In the genomic region with DNA sequence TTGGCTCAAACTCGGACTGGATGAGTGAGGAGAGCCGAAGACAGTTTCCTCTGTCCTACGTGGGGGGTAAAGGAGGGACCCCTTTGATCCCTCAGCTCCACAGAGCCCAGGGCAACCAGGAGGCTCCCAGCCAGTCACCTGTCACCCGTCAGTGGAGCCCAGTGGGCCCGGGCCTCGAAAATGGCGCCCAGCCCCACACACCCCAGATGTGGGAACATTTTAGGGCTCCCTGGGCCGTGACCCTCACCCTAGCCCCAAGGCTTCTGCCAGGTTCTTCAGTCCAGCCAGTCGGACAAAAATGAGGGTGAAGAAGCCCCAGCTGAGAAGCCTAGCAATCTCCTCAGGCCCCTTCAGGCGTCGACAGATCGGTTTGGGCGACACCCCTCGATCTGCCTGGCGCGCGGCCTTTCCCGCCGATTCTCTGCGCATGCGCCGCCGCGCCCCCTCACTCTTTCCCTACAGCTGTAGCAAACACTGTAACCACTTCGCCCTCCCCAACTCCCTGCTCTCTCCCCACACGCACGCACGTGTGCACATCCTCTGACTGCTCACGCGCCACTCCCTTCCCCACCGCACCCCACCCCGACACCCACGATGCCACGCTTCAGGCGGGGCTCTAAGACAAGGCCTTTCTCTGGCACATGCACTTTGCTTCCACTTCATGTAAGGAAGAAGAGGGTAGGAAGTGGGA, we compare ENCODE assay signal across 1 cellular context.
TF ChIP-seq lines count a peak whose summit lies in the region.

Gene SLC6A16 (minus strand): TSS at position 391 of the 691 bp plus-strand sequence. CDS start 13,844 bp downstream, outside the sequence.

TF ChIP-seq in K562, 482 proteins besides CTCF, POLR2A, EP300 and RAD21:
- TF ChIP-seq FOXJ3 (CRISPR knock-in tag; IDR thresholded peaks at IDR 0.05) (no peak), MLLT1 (IDR thresholded peaks at IDR 0.05) (peak in 1 of 2 experiments; percentile 79; a peak in 2 of 4 replicates), GATAD2A (IDR thresholded peaks at IDR 0.05) (no peak), ZNF408 (CRISPR knock-in tag; IDR thresholded peaks at IDR 0.05; ENCODE audit: low read depth) (no peak), SMC3 (conservative IDR thresholded peaks at IDR 0.05; ENCODE audit: insufficient read depth, low read depth, low read length) (no peak), DIDO1 (tag; IDR thresholded peaks at IDR 0.05; ENCODE audit: low read depth) (no peak), ZC3H11A (IDR thresholded peaks at IDR 0.05; ENCODE audit: low read depth, low read length) (no peak), MAX (CRISPR knock-in tag; IDR thresholded peaks at IDR 0.05) (0 out of 2 replicates have a peak, but pooled peaks have one; percentile 21), PML (IDR thresholded peaks at IDR 0.05; ENCODE audit: low read length) (no peak)
- TF ChIP-seq, protein P1, sequence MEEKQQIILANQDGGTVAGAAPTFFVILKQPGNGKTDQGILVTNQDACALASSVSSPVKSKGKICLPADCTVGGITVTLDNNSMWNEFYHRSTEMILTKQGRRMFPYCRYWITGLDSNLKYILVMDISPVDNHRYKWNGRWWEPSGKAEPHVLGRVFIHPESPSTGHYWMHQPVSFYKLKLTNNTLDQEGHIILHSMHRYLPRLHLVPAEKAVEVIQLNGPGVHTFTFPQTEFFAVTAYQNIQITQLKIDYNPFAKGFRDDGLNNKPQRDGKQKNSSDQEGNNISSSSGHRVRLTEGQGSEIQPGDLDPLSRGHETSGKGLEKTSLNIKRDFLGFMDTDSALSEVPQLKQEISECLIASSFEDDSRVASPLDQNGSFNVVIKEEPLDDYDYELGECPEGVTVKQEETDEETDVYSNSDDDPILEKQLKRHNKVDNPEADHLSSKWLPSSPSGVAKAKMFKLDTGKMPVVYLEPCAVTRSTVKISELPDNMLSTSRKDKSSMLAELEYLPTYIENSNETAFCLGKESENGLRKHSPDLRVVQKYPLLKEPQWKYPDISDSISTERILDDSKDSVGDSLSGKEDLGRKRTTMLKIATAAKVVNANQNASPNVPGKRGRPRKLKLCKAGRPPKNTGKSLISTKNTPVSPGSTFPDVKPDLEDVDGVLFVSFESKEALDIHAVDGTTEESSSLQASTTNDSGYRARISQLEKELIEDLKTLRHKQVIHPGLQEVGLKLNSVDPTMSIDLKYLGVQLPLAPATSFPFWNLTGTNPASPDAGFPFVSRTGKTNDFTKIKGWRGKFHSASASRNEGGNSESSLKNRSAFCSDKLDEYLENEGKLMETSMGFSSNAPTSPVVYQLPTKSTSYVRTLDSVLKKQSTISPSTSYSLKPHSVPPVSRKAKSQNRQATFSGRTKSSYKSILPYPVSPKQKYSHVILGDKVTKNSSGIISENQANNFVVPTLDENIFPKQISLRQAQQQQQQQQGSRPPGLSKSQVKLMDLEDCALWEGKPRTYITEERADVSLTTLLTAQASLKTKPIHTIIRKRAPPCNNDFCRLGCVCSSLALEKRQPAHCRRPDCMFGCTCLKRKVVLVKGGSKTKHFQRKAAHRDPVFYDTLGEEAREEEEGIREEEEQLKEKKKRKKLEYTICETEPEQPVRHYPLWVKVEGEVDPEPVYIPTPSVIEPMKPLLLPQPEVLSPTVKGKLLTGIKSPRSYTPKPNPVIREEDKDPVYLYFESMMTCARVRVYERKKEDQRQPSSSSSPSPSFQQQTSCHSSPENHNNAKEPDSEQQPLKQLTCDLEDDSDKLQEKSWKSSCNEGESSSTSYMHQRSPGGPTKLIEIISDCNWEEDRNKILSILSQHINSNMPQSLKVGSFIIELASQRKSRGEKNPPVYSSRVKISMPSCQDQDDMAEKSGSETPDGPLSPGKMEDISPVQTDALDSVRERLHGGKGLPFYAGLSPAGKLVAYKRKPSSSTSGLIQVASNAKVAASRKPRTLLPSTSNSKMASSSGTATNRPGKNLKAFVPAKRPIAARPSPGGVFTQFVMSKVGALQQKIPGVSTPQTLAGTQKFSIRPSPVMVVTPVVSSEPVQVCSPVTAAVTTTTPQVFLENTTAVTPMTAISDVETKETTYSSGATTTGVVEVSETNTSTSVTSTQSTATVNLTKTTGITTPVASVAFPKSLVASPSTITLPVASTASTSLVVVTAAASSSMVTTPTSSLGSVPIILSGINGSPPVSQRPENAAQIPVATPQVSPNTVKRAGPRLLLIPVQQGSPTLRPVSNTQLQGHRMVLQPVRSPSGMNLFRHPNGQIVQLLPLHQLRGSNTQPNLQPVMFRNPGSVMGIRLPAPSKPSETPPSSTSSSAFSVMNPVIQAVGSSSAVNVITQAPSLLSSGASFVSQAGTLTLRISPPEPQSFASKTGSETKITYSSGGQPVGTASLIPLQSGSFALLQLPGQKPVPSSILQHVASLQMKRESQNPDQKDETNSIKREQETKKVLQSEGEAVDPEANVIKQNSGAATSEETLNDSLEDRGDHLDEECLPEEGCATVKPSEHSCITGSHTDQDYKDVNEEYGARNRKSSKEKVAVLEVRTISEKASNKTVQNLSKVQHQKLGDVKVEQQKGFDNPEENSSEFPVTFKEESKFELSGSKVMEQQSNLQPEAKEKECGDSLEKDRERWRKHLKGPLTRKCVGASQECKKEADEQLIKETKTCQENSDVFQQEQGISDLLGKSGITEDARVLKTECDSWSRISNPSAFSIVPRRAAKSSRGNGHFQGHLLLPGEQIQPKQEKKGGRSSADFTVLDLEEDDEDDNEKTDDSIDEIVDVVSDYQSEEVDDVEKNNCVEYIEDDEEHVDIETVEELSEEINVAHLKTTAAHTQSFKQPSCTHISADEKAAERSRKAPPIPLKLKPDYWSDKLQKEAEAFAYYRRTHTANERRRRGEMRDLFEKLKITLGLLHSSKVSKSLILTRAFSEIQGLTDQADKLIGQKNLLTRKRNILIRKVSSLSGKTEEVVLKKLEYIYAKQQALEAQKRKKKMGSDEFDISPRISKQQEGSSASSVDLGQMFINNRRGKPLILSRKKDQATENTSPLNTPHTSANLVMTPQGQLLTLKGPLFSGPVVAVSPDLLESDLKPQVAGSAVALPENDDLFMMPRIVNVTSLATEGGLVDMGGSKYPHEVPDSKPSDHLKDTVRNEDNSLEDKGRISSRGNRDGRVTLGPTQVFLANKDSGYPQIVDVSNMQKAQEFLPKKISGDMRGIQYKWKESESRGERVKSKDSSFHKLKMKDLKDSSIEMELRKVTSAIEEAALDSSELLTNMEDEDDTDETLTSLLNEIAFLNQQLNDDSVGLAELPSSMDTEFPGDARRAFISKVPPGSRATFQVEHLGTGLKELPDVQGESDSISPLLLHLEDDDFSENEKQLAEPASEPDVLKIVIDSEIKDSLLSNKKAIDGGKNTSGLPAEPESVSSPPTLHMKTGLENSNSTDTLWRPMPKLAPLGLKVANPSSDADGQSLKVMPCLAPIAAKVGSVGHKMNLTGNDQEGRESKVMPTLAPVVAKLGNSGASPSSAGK (IDR thresholded peaks at IDR 0.05): peak; percentile 57; the same call in 1 of the 2 replicates
- TF ChIP-seq, protein P2, sequence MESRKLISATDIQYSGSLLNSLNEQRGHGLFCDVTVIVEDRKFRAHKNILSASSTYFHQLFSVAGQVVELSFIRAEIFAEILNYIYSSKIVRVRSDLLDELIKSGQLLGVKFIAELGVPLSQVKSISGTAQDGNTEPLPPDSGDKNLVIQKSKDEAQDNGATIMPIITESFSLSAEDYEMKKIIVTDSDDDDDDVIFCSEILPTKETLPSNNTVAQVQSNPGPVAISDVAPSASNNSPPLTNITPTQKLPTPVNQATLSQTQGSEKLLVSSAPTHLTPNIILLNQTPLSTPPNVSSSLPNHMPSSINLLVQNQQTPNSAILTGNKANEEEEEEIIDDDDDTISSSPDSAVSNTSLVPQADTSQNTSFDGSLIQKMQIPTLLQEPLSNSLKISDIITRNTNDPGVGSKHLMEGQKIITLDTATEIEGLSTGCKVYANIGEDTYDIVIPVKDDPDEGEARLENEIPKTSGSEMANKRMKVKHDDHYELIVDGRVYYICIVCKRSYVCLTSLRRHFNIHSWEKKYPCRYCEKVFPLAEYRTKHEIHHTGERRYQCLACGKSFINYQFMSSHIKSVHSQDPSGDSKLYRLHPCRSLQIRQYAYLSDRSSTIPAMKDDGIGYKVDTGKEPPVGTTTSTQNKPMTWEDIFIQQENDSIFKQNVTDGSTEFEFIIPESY (CRISPR knock-in tag; IDR thresholded peaks at IDR 0.05): peak; percentile 84
- TF ChIP-seq, protein P3, sequence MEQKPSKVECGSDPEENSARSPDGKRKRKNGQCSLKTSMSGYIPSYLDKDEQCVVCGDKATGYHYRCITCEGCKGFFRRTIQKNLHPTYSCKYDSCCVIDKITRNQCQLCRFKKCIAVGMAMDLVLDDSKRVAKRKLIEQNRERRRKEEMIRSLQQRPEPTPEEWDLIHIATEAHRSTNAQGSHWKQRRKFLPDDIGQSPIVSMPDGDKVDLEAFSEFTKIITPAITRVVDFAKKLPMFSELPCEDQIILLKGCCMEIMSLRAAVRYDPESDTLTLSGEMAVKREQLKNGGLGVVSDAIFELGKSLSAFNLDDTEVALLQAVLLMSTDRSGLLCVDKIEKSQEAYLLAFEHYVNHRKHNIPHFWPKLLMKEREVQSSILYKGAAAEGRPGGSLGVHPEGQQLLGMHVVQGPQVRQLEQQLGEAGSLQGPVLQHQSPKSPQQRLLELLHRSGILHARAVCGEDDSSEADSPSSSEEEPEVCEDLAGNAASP (IDR thresholded peaks at IDR 0.05): no peak
- TF ChIP-seq, protein P4, sequence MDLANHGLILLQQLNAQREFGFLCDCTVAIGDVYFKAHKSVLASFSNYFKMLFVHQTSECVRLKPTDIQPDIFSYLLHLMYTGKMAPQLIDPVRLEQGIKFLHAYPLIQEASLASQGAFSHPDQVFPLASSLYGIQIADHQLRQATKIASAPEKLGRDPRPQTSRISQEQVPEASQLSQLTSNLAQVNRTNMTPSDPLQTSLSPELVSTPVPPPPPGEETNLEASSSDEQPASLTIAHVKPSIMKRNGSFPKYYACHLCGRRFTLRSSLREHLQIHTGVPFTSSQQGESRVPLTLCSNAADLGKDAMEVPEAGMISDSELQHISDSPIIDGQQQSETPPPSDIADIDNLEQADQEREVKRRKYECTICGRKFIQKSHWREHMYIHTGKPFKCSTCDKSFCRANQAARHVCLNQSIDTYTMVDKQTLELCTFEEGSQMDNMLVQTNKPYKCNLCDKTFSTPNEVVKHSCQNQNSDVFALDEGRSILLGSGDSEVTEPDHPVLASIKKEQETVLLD (IDR thresholded peaks at IDR 0.05): no peak
- TF ChIP-seq, protein P5, sequence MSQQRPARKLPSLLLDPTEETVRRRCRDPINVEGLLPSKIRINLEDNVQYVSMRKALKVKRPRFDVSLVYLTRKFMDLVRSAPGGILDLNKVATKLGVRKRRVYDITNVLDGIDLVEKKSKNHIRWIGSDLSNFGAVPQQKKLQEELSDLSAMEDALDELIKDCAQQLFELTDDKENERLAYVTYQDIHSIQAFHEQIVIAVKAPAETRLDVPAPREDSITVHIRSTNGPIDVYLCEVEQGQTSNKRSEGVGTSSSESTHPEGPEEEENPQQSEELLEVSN (IDR thresholded peaks at IDR 0.05; ENCODE audit: borderline replicate concordance in 1 of 2, extremely low read depth in 1 of 2, insufficient read depth in 1 of 2, insufficient read length in 1 of 2, low read depth in 1 of 2, low read length in 1 of 2, poor library complexity in 1 of 2, severe bottlenecking in 1 of 2): peak; percentile 77 to 82
